36 cellular contexts compared by ENCODE assay signal in the genomic region with DNA sequence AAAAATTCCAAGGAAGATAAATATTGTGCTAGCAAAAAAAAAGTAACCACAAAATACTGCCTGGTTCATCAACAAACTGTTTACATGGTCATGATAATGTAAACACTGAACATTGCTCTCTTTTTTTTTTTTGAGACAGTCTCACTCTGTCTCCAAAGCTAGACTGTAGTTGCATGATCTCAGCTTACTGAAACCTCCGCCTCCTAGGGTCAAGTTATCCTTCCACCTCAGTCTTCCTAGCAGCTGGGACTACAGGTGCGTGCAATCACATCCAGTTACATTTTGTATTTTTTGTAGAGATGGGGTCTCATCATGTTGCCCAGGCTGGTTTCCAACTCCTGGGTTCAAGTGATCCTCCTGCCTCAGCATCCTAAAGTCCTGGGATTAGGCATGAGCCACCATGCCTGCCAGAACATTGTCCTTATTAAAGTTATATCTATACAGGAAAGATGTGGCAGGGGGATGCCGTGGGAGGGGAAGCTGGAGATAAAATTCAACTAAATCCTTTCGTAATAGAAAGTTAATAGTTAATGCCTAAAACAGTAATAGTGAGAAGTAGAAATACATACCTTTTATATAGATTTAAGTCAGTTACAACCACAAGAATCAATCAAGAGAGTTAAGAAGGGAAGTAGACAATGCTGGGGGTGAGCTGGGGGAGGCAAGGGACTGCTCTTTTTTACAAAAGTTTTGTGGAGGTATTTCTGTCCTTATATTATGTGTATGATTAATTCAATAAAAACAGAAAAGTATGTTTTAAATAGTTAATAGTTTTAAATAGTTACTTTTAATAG.
"Had no signal": no experiment of that assay in that cellular context is flagged by ENCODE, and none has a peak within 500 bp of the region (broad histone marks: within the 10 kb centered on the region; RNA-seq: fewer than 3 reads in every experiment).

No MANE protein-coding gene starts in this region.

- H3K27me3 ChIP-seq: ascending aorta, cardiac muscle cell, dorsolateral prefrontal cortex, gastrocnemius medialis, hepatocyte, testis, transverse colon had no signal

- ATAC-seq: gastrocnemius medialis; left colon; sciatic nerve; stimulated activated naive CD8-positive, alpha-beta T cell treated with anti-CD3 and anti-CD28 coated beads, Interleukin-15, Interleukin-2, amounts not matched to agents 100 U/mL and 50 U/mL, for 24 hours had no signal

- H3K4me2 ChIP-seq: hepatocyte had no signal

- H3K9me3 ChIP-seq: gastrocnemius medialis, neutrophil, testis had no signal

- H3K36me3 ChIP-seq: ascending aorta, cardiac muscle cell, gastrocnemius medialis, neutrophil, transverse colon had no signal

- FAIRE-seq: keratinocyte, TTC549, urothelium cell line had no signal

- H3K27me3 Mint-ChIP-seq: activated naive CD8-positive, alpha-beta T cell treated with anti-CD3 and anti-CD28 coated beads, Interleukin-2, amount 10 ng/mL, durations not matched to agents 7 days and 5 days; activated T-cell treated with anti-CD3 and anti-CD28 coated beads, Interleukin-2, amount 50 U/mL, for 24 hours; brain; naive B cell; progenitor cell of endocrine pancreas had no signal

- H3K4me3 Mint-ChIP-seq: activated naive CD4-positive, alpha-beta T cell treated with anti-CD3 and anti-CD28 coated beads, Interleukin-2, amount 10 ng/mL, durations not matched to agents 7 days and 5 days; activated naive CD8-positive, alpha-beta T cell treated with anti-CD3 and anti-CD28 coated beads, Interleukin-2, amount 10 ng/mL, durations not matched to agents 7 days and 5 days; activated T-cell treated with anti-CD3 and anti-CD28 coated beads, Interleukin-2, amount 50 U/mL, for 24 hours; brain; mesothelial cell of epicardium; naive B cell; nephron progenitor cell had no signal

- H3K27ac Mint-ChIP-seq: activated naive CD4-positive, alpha-beta T cell treated with anti-CD3 and anti-CD28 coated beads, Interleukin-2, amount 10 ng/mL, durations not matched to agents 7 days and 5 days; activated naive CD8-positive, alpha-beta T cell treated with anti-CD3 and anti-CD28 coated beads, Interleukin-2, amount 10 ng/mL, durations not matched to agents 7 days and 5 days; activated T-cell treated with anti-CD3 and anti-CD28 coated beads, Interleukin-2, amount 50 U/mL, for 24 hours; brain; mesothelial cell of epicardium; nephron progenitor cell; progenitor cell of endocrine pancreas had no signal

- H2AFZ ChIP-seq: hepatocyte had no signal

- H3K4me1 ChIP-seq: ascending aorta, gastrocnemius medialis, testis, transverse colon had no signal

- H3K4me1 Mint-ChIP-seq: activated naive CD4-positive, alpha-beta T cell treated with anti-CD3 and anti-CD28 coated beads, Interleukin-2, amount 10 ng/mL, durations not matched to agents 7 days and 5 days; activated naive CD8-positive, alpha-beta T cell treated with anti-CD3 and anti-CD28 coated beads, Interleukin-2, amount 10 ng/mL, durations not matched to agents 7 days and 5 days; brain; mesothelial cell of epicardium; naive B cell; nephron progenitor cell had no signal

- DNase-seq: activated CD4-positive, alpha-beta T cell treated with anti-CD3 and anti-CD28 coated beads for 48 hours; activated CD4-positive, alpha-beta T cell treated with anti-CD3 and anti-CD28 coated beads, Interleukin-2, amount 50 U/mL, for 48 hours; activated CD8-positive, alpha-beta memory T cell treated with anti-CD3 and anti-CD28 coated beads, Interleukin-2, amount 50 U/mL, for 48 hours; activated gamma-delta T cell; activated naive CD4-positive, alpha-beta T cell treated with anti-CD3 and anti-CD28 coated beads, Interleukin-2, amount 10 ng/mL, durations not matched to agents 7 days and 5 days; activated naive CD8-positive, alpha-beta T cell treated with anti-CD3 and anti-CD28 coated beads, Interleukin-2, amount 10 ng/mL, durations not matched to agents 7 days and 5 days; activated T-cell treated with anti-CD3 and anti-CD28 coated beads, Interleukin-2, amount 50 U/mL, for 24 hours; dorsolateral prefrontal cortex; effector memory CD4-positive, alpha-beta T cell; erythroblast; gastrocnemius medialis; glutamatergic neuron; left colon; mammary epithelial cell; naive B cell; nephron progenitor cell; stimulated activated CD4-positive, alpha-beta T cell treated with anti-CD3 and anti-CD28 coated beads, Interleukin-12 subunit alpha, Interleukin-12 subunit beta, amount 100 ng/mL, for 4 hours; stimulated activated CD4-positive, alpha-beta T cell treated with anti-CD3 and anti-CD28 coated beads, Interleukin-4, amount 100 ng/mL, for 1 hour; stimulated activated naive CD8-positive, alpha-beta T cell treated with anti-CD3 and anti-CD28 coated beads, Interleukin-15, Interleukin-2, amounts not matched to agents 100 U/mL and 50 U/mL, for 24 hours; T-helper 9 cell; testis; transverse colon had no signal

- H3K27ac ChIP-seq: ascending aorta, cardiac muscle cell, coronary artery, dorsolateral prefrontal cortex, gastrocnemius medialis, hepatocyte, neutrophil, skin epidermis, testis, transverse colon, VCaP had no signal

- H3K9me3 Mint-ChIP-seq: activated naive CD8-positive, alpha-beta T cell treated with anti-CD3 and anti-CD28 coated beads, Interleukin-2, amount 10 ng/mL, durations not matched to agents 7 days and 5 days had no signal

- H3K4me3 ChIP-seq: ascending aorta, cardiac muscle cell, coronary artery, dorsolateral prefrontal cortex, gastrocnemius medialis, hepatocyte, skin epidermis, testis, transverse colon had no signal
